Comparison of ENCODE assay signal across 23 cellular contexts in the genomic region with DNA sequence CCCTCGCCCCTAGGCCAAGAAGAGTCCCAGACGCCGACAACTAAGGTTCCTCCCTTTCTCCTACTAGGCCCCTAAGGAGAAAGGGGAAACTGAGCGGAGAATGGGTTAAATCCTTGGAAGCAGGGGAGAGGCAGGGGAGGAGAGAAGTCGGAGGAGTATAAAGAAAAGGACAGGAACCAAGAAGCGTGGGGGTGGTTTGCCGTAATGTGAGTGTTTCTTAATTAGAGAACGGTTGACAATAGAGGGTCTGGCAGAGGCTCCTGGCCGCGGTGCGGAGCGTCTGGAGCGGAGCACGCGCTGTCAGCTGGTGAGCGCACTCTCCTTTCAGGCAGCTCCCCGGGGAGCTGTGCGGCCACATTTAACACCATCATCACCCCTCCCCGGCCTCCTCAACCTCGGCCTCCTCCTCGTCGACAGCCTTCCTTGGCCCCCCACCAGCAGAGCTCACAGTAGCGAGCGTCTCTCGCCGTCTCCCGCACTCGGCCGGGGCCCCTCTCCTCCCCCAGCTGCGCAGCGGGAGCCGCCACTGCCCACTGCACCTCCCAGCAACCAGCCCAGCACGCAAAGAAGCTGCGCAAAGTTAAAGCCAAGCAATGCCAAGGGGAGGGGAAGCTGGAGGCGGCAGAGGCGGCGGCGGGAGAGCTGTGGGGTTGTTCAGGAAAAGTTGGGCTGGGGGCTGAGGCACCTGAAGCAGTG. TPM values are rescaled to one million over a fixed set of nuclear protein-coding genes. Genes with fewer than 3 reads are reported as not detected.
DNase-seq lines count a peak whose midpoint lies in the region; ATAC-seq and TF ChIP-seq lines count a peak whose summit lies in the region.
"Had no signal": no experiment of that assay in that cellular context is flagged by ENCODE, and none has a peak within 500 bp of the region (broad histone marks: within the 10 kb centered on the region; RNA-seq: fewer than 3 reads in every experiment).

No MANE protein-coding gene starts in this region.

- H3K9me3 ChIP-seq in SK-N-SH: no peaks in the 10 kb centered on the region
- no peaks in the 10 kb centered on the region for H3K9me3 ChIP-seq in ectodermal cell (ENCODE audit: control insufficient read depth, low read length)
- no peaks in the 10 kb centered on the region for H3K9me3 ChIP-seq in suprapubic skin
- no peaks in the 10 kb centered on the region for H3K9me3 ChIP-seq in ascending aorta
- H3K9me3 ChIP-seq in spleen: no peaks in the 10 kb centered on the region
- H3K9me3 ChIP-seq: left lung, neutrophil had no signal

- no peak overlapping the region for H2BK120ac ChIP-seq in mesendoderm (ENCODE audit: low read depth, low read length)

- no peaks in the 10 kb centered on the region for H3F3A ChIP-seq in SK-N-SH (replicated peaks; ENCODE audit: insufficient read depth)

- H2AFZ ChIP-seq in SK-N-SH (ENCODE audit: low read depth): no peak overlapping the region

- 59% methylated on average over 38 of the region's 38 CpGs for WGBS in SK-N-SH (ENCODE audit: low lambda C conversion rate)
- 0 to 1% methylated on average over 35 to 38 of the region's 38 CpGs for WGBS in ectodermal cell, 2 experiments
- no CpG with 5 or more reads among the region's 38 CpGs for WGBS in mesendoderm (ENCODE audit: extremely low coverage, insufficient coverage, low lambda C conversion rate)
- WGBS in suprapubic skin: 33% methylated on average over 38 of the region's 38 CpGs
- 4 to 11% (median 8%) methylated on average over 31 to 38 of the region's 38 CpGs for WGBS in spleen, 5 donors

- POLR2A ChIA-PET in SK-N-SH (lab: Yijun Ruan, JAX): no interaction called here

- no peaks in the 10 kb centered on the region for H3K79me2 ChIP-seq in SK-N-SH (ENCODE audit: insufficient read depth)
- H3K79me2 ChIP-seq in mesendoderm (ENCODE audit: control insufficient read depth, insufficient read depth, low read length): no peaks in the 10 kb centered on the region

- H3K9ac ChIP-seq in SK-N-SH (no peak overlapping the region), mesendoderm (ENCODE audit: low read length) (no peak overlapping the region)

- DNase-seq in SK-N-SH (peak; percentile 46), mesendoderm (peak; percentile 61), suprapubic skin (ENCODE audit: low spot score in 2 of 2) (no peak), ascending aorta (ENCODE audit: low spot score in 2 of 2) (no peak), spleen (no peak)
- DNase-seq: activated CD4-positive, alpha-beta T cell treated with anti-CD3 and anti-CD28 coated beads for 48 hours; activated naive CD4-positive, alpha-beta T cell treated with anti-CD3 and anti-CD28 coated beads for 36 hours; DMS53; GOT3; MV-4-11; SHP77; T1000 had no signal

- H3K36me3 ChIP-seq in SK-N-SH (replicated peaks in 1 of 2; ENCODE audit: control insufficient read depth in 1 of 2, insufficient read depth in 2 of 2, low read length in 1 of 2) (no peaks in the 10 kb centered on the region), ectodermal cell (ENCODE audit: control insufficient read depth, insufficient read depth, low read length) (no peaks in the 10 kb centered on the region), mesendoderm (ENCODE audit: control insufficient read depth, insufficient read depth, low read length) (no peaks in the 10 kb centered on the region), suprapubic skin (no peaks in the 10 kb centered on the region), ascending aorta (no peaks in the 10 kb centered on the region), spleen (no peaks in the 10 kb centered on the region)
- H3K36me3 ChIP-seq: left lung, neutrophil had no signal

- intact Hi-C loops in ascending aorta (cut with DNase I) (no loop called here), spleen (cut with DNase I; ENCODE audit: low total_unique reads) (no loop called here)

- no peak overlapping the region for H3K4me2 ChIP-seq in SK-N-SH
- H3K4me2 ChIP-seq in mesendoderm (ENCODE audit: low read length): peak overlapping the region; percentile 31

- no peak overlapping the region for H4K8ac ChIP-seq in mesendoderm (ENCODE audit: low read depth, low read length)

- no peaks in the 10 kb centered on the region for H3K9me2 ChIP-seq in SK-N-SH

- H3K4me1 ChIP-seq in SK-N-SH (ENCODE audit: control insufficient read depth in 1 of 2, insufficient read depth in 2 of 2, low read depth in 1 of 2, low read length in 1 of 2) (peaks cover 0 to 4% of the 10 kb centered on the region in 2 experiments; a peak in 1 of 4 replicates), ectodermal cell (ENCODE audit: control insufficient read depth, insufficient read depth, low read length) (peaks cover 14% of the 10 kb centered on the region), mesendoderm (ENCODE audit: control insufficient read depth, low read depth, low read length) (peaks cover 2% of the 10 kb centered on the region), suprapubic skin (peaks cover 10% of the 10 kb centered on the region), ascending aorta (no peaks in the 10 kb centered on the region), spleen (peaks cover 2 to 12% (median 4%) of the 10 kb centered on the region in 6 donors)

- no peak overlapping the region for H4K5ac ChIP-seq in mesendoderm (ENCODE audit: low read length)

- H3K23ac ChIP-seq in mesendoderm (ENCODE audit: low read length): no peak overlapping the region

- no peak overlapping the region for H3K4me3 ChIP-seq in SK-N-SH (ENCODE audit: low read depth in 2 of 2, low read length in 1 of 2)
- peak overlapping the region; percentile 40 for H3K4me3 ChIP-seq in ectodermal cell (ENCODE audit: insufficient read depth, low read depth, low read length)
- no peak overlapping the region for H3K4me3 ChIP-seq in mesendoderm (ENCODE audit: low read length)
- H3K4me3 ChIP-seq in suprapubic skin: peak overlapping the region; percentile 7
- no peak overlapping the region for H3K4me3 ChIP-seq in ascending aorta
- no peak overlapping the region for H3K4me3 ChIP-seq in spleen
- H3K4me3 ChIP-seq: left lung had no signal

- CTCF ChIA-PET in SK-N-SH (lab: Yijun Ruan, JAX): interaction anchor here (1.3 to 1.8 kb wide), 4 partner anchors 12 to 294 kb away, joined by 3 to 5 read pairs (median 3); no protein-coding TSS in a partner anchor

- no peaks in the 10 kb centered on the region for H3K79me1 ChIP-seq in mesendoderm (ENCODE audit: low read length)

- no peak overlapping the region for H2AK5ac ChIP-seq in mesendoderm (ENCODE audit: low read length)

- ATAC-seq in SK-N-SH treated with all-trans-retinoic acid at 6 μM for 48 hours (no peak), HG03097 (IDR thresholded peaks at IDR 0.05; ENCODE audit: low FRiP score, unreplicated experiment) (no peak)
- ATAC-seq: left lung; stimulated activated memory B cell treated with anti-CD40 and anti-IgM and Interleukin-4, amounts not matched to agents 10 μg/mL and 1 μg/mL and 100 μg/mL, for 72 hours had no signal

- H3K27ac ChIP-seq in SK-N-SH (ENCODE audit: low read depth in 2 of 2, low read length in 1 of 2) (no peak overlapping the region), ectodermal cell (ENCODE audit: insufficient read depth, low read depth, low read length, poor library complexity, severe bottlenecking) (no peak overlapping the region), mesendoderm (ENCODE audit: low read depth, low read length) (no peak overlapping the region), suprapubic skin (no peak overlapping the region), ascending aorta (no peak overlapping the region), spleen (no peak overlapping the region)
- H3K27ac ChIP-seq: 22Rv1, left lung, neutrophil had no signal

- no peak overlapping the region for H3K18ac ChIP-seq in mesendoderm (ENCODE audit: low read length)

- TF ChIP-seq RAD21 in SK-N-SH (IDR thresholded peaks at IDR 0.05; ENCODE audit: low read length): no peak

- no peak overlapping the region for H2BK15ac ChIP-seq in mesendoderm (replicated peaks; ENCODE audit: low read depth)

- H4K20me1 ChIP-seq in SK-N-SH (ENCODE audit: insufficient read depth): no peaks in the 10 kb centered on the region

- no peak overlapping the region for H2BK5ac ChIP-seq in mesendoderm (ENCODE audit: low read length)

- TF ChIP-seq POLR2A in suprapubic skin (IDR thresholded peaks at IDR 0.05) (no peak), spleen (IDR thresholded peaks at IDR 0.05) (no peak)

- H3K56ac ChIP-seq in mesendoderm (ENCODE audit: low read length): no peak overlapping the region

- TF ChIP-seq CTCF in SK-N-SH (IDR thresholded peaks at IDR 0.05) (no peak), suprapubic skin (IDR thresholded peaks at IDR 0.05) (no peak), ascending aorta (IDR thresholded peaks at IDR 0.05) (no peak), spleen (IDR thresholded peaks at IDR 0.05 in 8 of 11, conservative IDR thresholded peaks at IDR 0.05 in 3 of 11) (no peak)

- no peak overlapping the region for H3K4ac ChIP-seq in mesendoderm (ENCODE audit: low read depth, low read length)

- no peak for TF ChIP-seq EP300 in SK-N-SH (IDR thresholded peaks at IDR 0.05; ENCODE audit: borderline replicate concordance in 1 of 2, low read depth in 1 of 2, low read length in 1 of 2)
- TF ChIP-seq EP300 in suprapubic skin (IDR thresholded peaks at IDR 0.05): no peak

- peaks cover 35% of the 10 kb centered on the region for H3K27me3 ChIP-seq in SK-N-SH (ENCODE audit: insufficient read depth)
- peaks cover 89% of the 10 kb centered on the region for H3K27me3 ChIP-seq in ectodermal cell (ENCODE audit: control insufficient read depth, insufficient read depth, low read length, poor library complexity, severe bottlenecking)
- peaks cover 53% of the 10 kb centered on the region for H3K27me3 ChIP-seq in mesendoderm (ENCODE audit: insufficient read depth, low read length, poor library complexity)
- H3K27me3 ChIP-seq in suprapubic skin: peaks cover 70% of the 10 kb centered on the region
- peaks cover 12% of the 10 kb centered on the region for H3K27me3 ChIP-seq in ascending aorta
- H3K27me3 ChIP-seq in spleen (replicated peaks in 1 of 7): peaks cover 5 to 79% (median 63%) of the 10 kb centered on the region in 7 donors

TF ChIP-seq in SK-N-SH, 30 proteins besides CTCF, POLR2A, EP300 and RAD21 (continues in another document):
- no peak for TF ChIP-seq EZH2phosphoT487 (IDR thresholded peaks at IDR 0.05; ENCODE audit: borderline replicate concordance, low read depth)

TF ChIP-seq in SK-N-SH treated with all-trans-retinoic acid at 6 μM for 48 hours, 23 proteins besides CTCF, POLR2A, EP300 and RAD21 (continues in another document):
- no peak for TF ChIP-seq ZNF565 (CRISPR knock-in tag; conservative IDR thresholded peaks at IDR 0.05; ENCODE audit: low read depth)
- no peak for TF ChIP-seq TCF4 (CRISPR knock-in tag; IDR thresholded peaks at IDR 0.05; ENCODE audit: borderline replicate concordance)
- no peak for TF ChIP-seq ARNTL (CRISPR knock-in tag; IDR thresholded peaks at IDR 0.05; ENCODE audit: borderline replicate concordance, low read depth)

RNA-seq across cellular contexts. Expression of a gene that starts 6.0 kb away (rescaled TPM):
- not detected in 2 replicates for polyA plus RNA-seq in SK-N-SH (2012; rRNA removed)
- polyA plus RNA-seq in SK-N-SH (2012; cell fraction: cytosol; rRNA removed): not detected in 2 replicates
- polyA plus RNA-seq in SK-N-SH (2012; cell fraction: nucleus; rRNA removed): not detected in 2 replicates
- 2.1 TPM for polyA plus RNA-seq in ectodermal cell (2013, experiment 1 of 4)
- polyA plus RNA-seq in ectodermal cell (2013, experiment 2 of 4): 0.66 TPM
- 2.9 TPM for polyA plus RNA-seq in ectodermal cell (2013, experiment 3 of 4)
- polyA plus RNA-seq in ectodermal cell (2013, experiment 4 of 4): 4.8 TPM
- polyA plus RNA-seq in mesendoderm (2013, experiment 1 of 2): 0.03 TPM
- polyA plus RNA-seq in mesendoderm (2013, experiment 2 of 2): 0.03 TPM
- total RNA-seq in suprapubic skin: not detected
- total RNA-seq in ascending aorta: not detected
- not detected for total RNA-seq in spleen
- not detected for polyA plus RNA-seq in spleen
- total RNA-seq: activated naive CD4-positive, alpha-beta T cell treated with anti-CD3 and anti-CD28 coated beads for 36 hours; frontal cortex; left lung; skeletal muscle tissue had no signal
- polyA plus RNA-seq: CD14-positive monocyte, IgD-negative memory B cell had no signal

Comparison
In these comparisons a context has a peak if more than half of its experiments do, and no peak if none do; other contexts are left out.
1. DNase-seq: peak in SK-N-SH (single experiment) and mesendoderm (single experiment); none in suprapubic skin (0 of 2), ascending aorta (0 of 2) and spleen (single experiment).
2. H3K4me3 ChIP-seq: peak in ectodermal cell (single experiment) and suprapubic skin (single experiment); none in SK-N-SH (0 of 2), mesendoderm (single experiment), ascending aorta (0 of 2) and spleen (0 of 8).